ENCODE assay signal across 2 cellular contexts in the genomic region with DNA sequence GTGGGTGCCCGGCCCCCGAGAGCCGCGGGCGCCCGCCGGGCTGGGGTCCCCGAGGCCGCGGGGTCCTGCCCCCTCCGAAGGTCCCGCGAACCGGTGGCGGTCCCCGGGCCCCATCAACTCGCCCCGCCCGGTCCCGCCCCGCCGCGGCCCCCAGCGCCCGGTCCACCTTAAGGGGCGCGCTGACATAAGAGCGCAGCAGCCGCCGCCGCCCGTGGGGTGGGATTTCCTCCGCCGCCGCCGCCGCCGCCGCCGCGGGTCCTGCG.
A peak's percentile ranks its signal among the peaks of the same experiment; 100 is the strongest.
TF ChIP-seq lines count a peak whose summit lies in the region.

Gene ZDHHC8, plus strand, starts transcription at position 212 of the 263 bp plus-strand sequence. CDS start 144 bp downstream, outside the sequence.

TF ChIP-seq in HEK293, 187 proteins besides CTCF, POLR2A, EP300 and RAD21:
- TF ChIP-seq ZNF513 (tag by site-specific recombination; IDR thresholded peaks at IDR 0.05), result no peak
- TF ChIP-seq ZSCAN5A (tag by site-specific recombination; IDR thresholded peaks at IDR 0.05), result no peak
- TF ChIP-seq, protein P1, sequence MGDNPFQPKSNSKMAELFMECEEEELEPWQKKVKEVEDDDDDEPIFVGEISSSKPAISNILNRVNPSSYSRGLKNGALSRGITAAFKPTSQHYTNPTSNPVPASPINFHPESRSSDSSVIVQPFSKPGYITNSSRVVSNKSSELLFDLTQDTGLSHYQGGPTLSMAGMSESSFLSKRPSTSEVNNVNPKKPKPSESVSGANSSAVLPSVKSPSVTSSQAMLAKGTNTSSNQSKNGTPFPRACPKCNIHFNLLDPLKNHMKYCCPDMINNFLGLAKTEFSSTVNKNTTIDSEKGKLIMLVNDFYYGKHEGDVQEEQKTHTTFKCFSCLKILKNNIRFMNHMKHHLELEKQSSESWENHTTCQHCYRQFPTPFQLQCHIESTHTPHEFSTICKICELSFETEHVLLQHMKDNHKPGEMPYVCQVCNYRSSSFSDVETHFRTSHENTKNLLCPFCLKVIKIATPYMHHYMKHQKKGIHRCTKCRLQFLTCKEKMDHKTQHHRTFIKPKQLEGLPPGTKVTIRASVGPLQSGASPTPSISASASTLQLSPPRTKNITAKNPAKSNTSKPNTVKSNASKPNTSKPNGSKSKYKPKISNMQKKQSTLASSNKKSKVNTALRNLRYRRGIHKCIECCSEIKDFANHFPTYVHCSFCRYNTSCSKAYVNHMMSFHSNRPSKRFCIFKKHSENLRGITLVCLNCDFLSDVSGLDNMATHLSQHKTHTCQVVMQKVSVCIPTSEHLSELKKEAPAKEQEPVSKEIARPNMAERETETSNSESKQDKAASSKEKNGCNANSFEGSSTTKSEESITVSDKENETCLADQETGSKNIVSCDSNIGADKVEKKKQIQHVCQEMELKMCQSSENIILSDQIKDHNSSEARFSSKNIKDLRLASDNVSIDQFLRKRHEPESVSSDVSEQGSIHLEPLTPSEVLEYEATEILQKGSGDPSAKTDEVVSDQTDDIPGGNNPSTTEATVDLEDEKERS (tag by site-specific recombination; IDR thresholded peaks at IDR 0.05), result no peak
- TF ChIP-seq, protein P2, sequence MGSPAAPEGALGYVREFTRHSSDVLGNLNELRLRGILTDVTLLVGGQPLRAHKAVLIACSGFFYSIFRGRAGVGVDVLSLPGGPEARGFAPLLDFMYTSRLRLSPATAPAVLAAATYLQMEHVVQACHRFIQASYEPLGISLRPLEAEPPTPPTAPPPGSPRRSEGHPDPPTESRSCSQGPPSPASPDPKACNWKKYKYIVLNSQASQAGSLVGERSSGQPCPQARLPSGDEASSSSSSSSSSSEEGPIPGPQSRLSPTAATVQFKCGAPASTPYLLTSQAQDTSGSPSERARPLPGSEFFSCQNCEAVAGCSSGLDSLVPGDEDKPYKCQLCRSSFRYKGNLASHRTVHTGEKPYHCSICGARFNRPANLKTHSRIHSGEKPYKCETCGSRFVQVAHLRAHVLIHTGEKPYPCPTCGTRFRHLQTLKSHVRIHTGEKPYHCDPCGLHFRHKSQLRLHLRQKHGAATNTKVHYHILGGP (tag by site-specific recombination; IDR thresholded peaks at IDR 0.05), result no peak
- no peak for TF ChIP-seq ZNF155 (tag by site-specific recombination; IDR thresholded peaks at IDR 0.05)
- no peak for TF ChIP-seq HOXD13 (CRISPR knock-in tag; IDR thresholded peaks at IDR 0.05; ENCODE audit: borderline replicate concordance)
- no peak for TF ChIP-seq ZNF341 (tag by site-specific recombination; IDR thresholded peaks at IDR 0.05; ENCODE audit: low read depth)
- TF ChIP-seq ZNF175 (tag by site-specific recombination; IDR thresholded peaks at IDR 0.05), result no peak
- TF ChIP-seq TCF7L2 (IDR thresholded peaks at IDR 0.05; ENCODE audit: borderline replicate concordance, low read depth, low read length), result no peak
- TF ChIP-seq ZNF23 (tag by site-specific recombination; IDR thresholded peaks at IDR 0.05; ENCODE audit: borderline replicate concordance), result no peak
- no peak for TF ChIP-seq ZNF658 (tag by site-specific recombination; IDR thresholded peaks at IDR 0.05)
- TF ChIP-seq ZSCAN30 (tag by site-specific recombination; IDR thresholded peaks at IDR 0.05), result no peak
- TF ChIP-seq HOXC10 (CRISPR knock-in tag; IDR thresholded peaks at IDR 0.05), result no peak

TF ChIP-seq in HepG2, 621 proteins besides CTCF, POLR2A, EP300 and RAD21:
- TF ChIP-seq ZNF414 (CRISPR knock-in tag; IDR thresholded peaks at IDR 0.05) (no peak), GABPA (IDR thresholded peaks at IDR 0.05; ENCODE audit: low read depth, low read length) (peak; percentile 32; the same call in 1 of the 2 replicates), GABPA (CRISPR knock-in tag; IDR thresholded peaks at IDR 0.05; ENCODE audit: low read depth) (no peak), TBL1XR1 (IDR thresholded peaks at IDR 0.05; ENCODE audit: borderline replicate concordance, low read length, partially characterized antibody) (no peak), SATB2 (CRISPR knock-in tag; IDR thresholded peaks at IDR 0.05) (no peak)
